In the genomic region with DNA sequence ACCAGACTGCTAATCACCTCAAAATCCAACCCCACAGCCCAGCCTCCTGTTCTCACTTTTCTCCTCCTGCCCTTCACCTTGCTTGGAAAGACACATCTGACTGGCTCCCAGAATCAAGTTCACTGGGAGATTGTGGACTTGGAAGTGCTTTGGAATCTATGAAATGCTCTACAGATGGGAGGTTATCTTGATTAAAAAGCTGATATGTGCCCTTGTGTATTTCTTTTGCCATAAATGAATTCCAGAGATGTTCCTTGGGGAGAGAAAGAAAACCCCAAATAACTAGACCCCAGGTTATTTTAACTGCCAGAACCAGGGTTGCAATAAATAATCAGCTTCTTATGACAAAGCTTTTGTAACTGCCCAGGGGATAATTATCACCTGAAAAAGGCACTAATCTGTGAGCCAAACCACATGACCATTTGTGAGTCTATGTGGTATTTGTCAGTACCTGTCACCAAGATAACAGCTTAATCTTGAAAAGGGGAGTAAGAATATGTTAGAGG, we compare ENCODE assay signal across 18 cellular contexts. TPM values are rescaled to one million over a fixed set of nuclear protein-coding genes. Genes with fewer than 3 reads are reported as not detected.
DNase-seq lines count a peak whose midpoint lies in the region; ATAC-seq and TF ChIP-seq lines count a peak whose summit lies in the region.
"Had no signal": no experiment of that assay in that cellular context is flagged by ENCODE, and none has a peak within 500 bp of the region (broad histone marks: within the 10 kb centered on the region; RNA-seq: fewer than 3 reads in every experiment).

No MANE protein-coding gene starts in this region.

- POLR2A ChIA-PET in CD8-positive, alpha-beta T cell (lab: Charles Lee), result interaction anchor here (0.6 to 1.7 kb wide), 2 partner anchors 12 kb away, joined by 3 to 7 read pairs; no protein-coding TSS in a partner anchor

- peak overlapping the region; percentile 36 for H3K4me2 ChIP-seq in DND-41 (ENCODE audit: insufficient read depth, low read length)
- H3K4me2 ChIP-seq: BLaER1 had no signal

- peaks cover 7% of the 10 kb centered on the region for H3K79me2 ChIP-seq in DND-41 (ENCODE audit: insufficient read depth, low read length)

- H3K4me3 Mint-ChIP-seq in CD8-positive, alpha-beta T cell, result no peak overlapping the region
- H3K4me3 Mint-ChIP-seq: nephron progenitor cell had no signal

- no peaks in the 10 kb centered on the region for H3K36me3 Mint-ChIP-seq in CD8-positive, alpha-beta T cell

- no peaks in the 10 kb centered on the region for H3K36me3 ChIP-seq in CD8-positive, alpha-beta T cell (ENCODE audit: insufficient read depth, low read length)
- H3K36me3 ChIP-seq in DND-41 (ENCODE audit: insufficient read depth, low read length) (no peaks in the 10 kb centered on the region), iPS-20b (ENCODE audit: insufficient read depth, low read depth, low read length) (no peaks in the 10 kb centered on the region), sigmoid colon (no peaks in the 10 kb centered on the region)
- H3K36me3 ChIP-seq: adrenal gland, BLaER1, gastrocnemius medialis had no signal

- H3K4me1 Mint-ChIP-seq in CD8-positive, alpha-beta T cell (ENCODE audit: low read depth), result peaks cover 46% of the 10 kb centered on the region

- H3K9ac ChIP-seq in DND-41 (ENCODE audit: low read depth, low read length) (peak overlapping the region; percentile 34), iPS-20b (ENCODE audit: low read depth, low read length) (0 out of 2 replicates have a peak overlapping the region, but pooled peaks have one; percentile 5)
- H3K9ac ChIP-seq: BLaER1, GM23248 had no signal

- no peak for TF ChIP-seq CTCF in CD8-positive, alpha-beta T cell (IDR thresholded peaks at IDR 0.05)
- TF ChIP-seq CTCF in DND-41 (IDR thresholded peaks at IDR 0.05; ENCODE audit: borderline replicate concordance, extremely low read depth, low read length, poor library complexity, severe bottlenecking) (no peak), VCaP (conservative IDR thresholded peaks at IDR 0.05) (no peak), sigmoid colon (IDR thresholded peaks at IDR 0.05) (no peak)

- no peak overlapping the region for H3K4me3 ChIP-seq in CD8-positive, alpha-beta T cell (ENCODE audit: low read depth, low read length)
- peak overlapping the region in 1 of 2 experiments; percentile 10; a peak in 1 of 4 replicates for H3K4me3 ChIP-seq in DND-41 (ENCODE audit: low read depth in 1 of 2, low read length in 2 of 2)
- peak overlapping the region; percentile 31 for H3K4me3 ChIP-seq in iPS-20b (ENCODE audit: low read length)
- no peak overlapping the region for H3K4me3 ChIP-seq in sigmoid colon
- H3K4me3 ChIP-seq: adrenal gland, BLaER1, gastrocnemius medialis, GM23248, lung had no signal

- no peaks in the 10 kb centered on the region for H3K27me3 Mint-ChIP-seq in CD8-positive, alpha-beta T cell (ENCODE audit: low read depth)

- no peaks in the 10 kb centered on the region for H3K9me3 Mint-ChIP-seq in CD8-positive, alpha-beta T cell
- H3K9me3 Mint-ChIP-seq: nephron progenitor cell had no signal

- TF ChIP-seq EP300 in sigmoid colon (IDR thresholded peaks at IDR 0.05), result no peak

- no peak for DNase-seq in CD8-positive, alpha-beta T cell
- DNase-seq in DND-41 (no peak), T-helper 9 cell (no peak), sigmoid colon (no peak)
- no peak for DNase-seq in stimulated activated CD4-positive, alpha-beta T cell treated with anti-CD3 and anti-CD28 coated beads, Interleukin-2, amount 100 ng/mL, for 48 hours
- DNase-seq: activated CD4-positive, CD25-positive, alpha-beta regulatory T cell; activated T-cell treated with anti-CD3 and anti-CD28 coated beads for 4 hours; adrenal gland; gastrocnemius medialis; GM23248; NCI-H748 treated with DMSO at 0.1 percent for 48 hours; nephron progenitor cell; retina; stimulated activated CD4-positive, alpha-beta T cell treated with anti-CD3 and anti-CD28 coated beads, Interleukin-1b, Interleukin-23, amount 100 ng/mL, for 48 hours had no signal

- H4K20me1 ChIP-seq in DND-41 (ENCODE audit: insufficient read depth, low read length), result no peaks in the 10 kb centered on the region
- H4K20me1 ChIP-seq: BLaER1 had no signal

- H3K27ac ChIP-seq in CD8-positive, alpha-beta T cell (ENCODE audit: low read depth, low read length), result no peak overlapping the region
- H3K27ac ChIP-seq in DND-41 (ENCODE audit: low read length) (peak overlapping the region; percentile 83), VCaP (peak overlapping the region; percentile 35), iPS-20b (ENCODE audit: low read length) (no peak overlapping the region), sigmoid colon (no peak overlapping the region)
- H3K27ac ChIP-seq: adrenal gland, BLaER1, gastrocnemius medialis, GM23248 had no signal

- no peaks in the 10 kb centered on the region for H3K9me3 ChIP-seq in CD8-positive, alpha-beta T cell (ENCODE audit: low read length)
- H3K9me3 ChIP-seq in DND-41 (ENCODE audit: insufficient read depth, low read length, severe bottlenecking) (no peaks in the 10 kb centered on the region), iPS-20b (ENCODE audit: insufficient read depth, low read depth, low read length) (no peaks in the 10 kb centered on the region), sigmoid colon (no peaks in the 10 kb centered on the region)
- H3K9me3 ChIP-seq: adrenal gland, BLaER1, gastrocnemius medialis had no signal

- ATAC-seq in CD8-positive, alpha-beta T cell, result no peak
- ATAC-seq in DND-41 (ENCODE audit: insufficient read depth, low read depth), result peak; percentile 27; the same call in 1 of the 3 replicates
- ATAC-seq: gastrocnemius medialis had no signal

- H2AFZ ChIP-seq in DND-41 (ENCODE audit: low read depth, low read length), result peak overlapping the region; percentile 54; the same call in 1 of the 2 replicates
- H2AFZ ChIP-seq: GM23248 had no signal

- H3K4me1 ChIP-seq in CD8-positive, alpha-beta T cell (ENCODE audit: insufficient read depth, low read length), result peaks cover 15% of the 10 kb centered on the region
- H3K4me1 ChIP-seq in DND-41 (ENCODE audit: insufficient read depth, low read length), result peaks cover 52% of the 10 kb centered on the region
- H3K4me1 ChIP-seq in iPS-20b (ENCODE audit: insufficient read depth, low read length), result peaks cover 20% of the 10 kb centered on the region
- H3K4me1 ChIP-seq in sigmoid colon, result peaks cover 0 to 38% (median 7%) of the 10 kb centered on the region in 4 donors
- H3K4me1 ChIP-seq: BLaER1, gastrocnemius medialis had no signal

- H3K27ac Mint-ChIP-seq in CD8-positive, alpha-beta T cell, result peak overlapping the region; percentile 10
- H3K27ac Mint-ChIP-seq: nephron progenitor cell had no signal

- CTCF ChIA-PET in CD8-positive, alpha-beta T cell (lab: Charles Lee), result interaction anchor here (1.0 to 2.5 kb wide), 2 partner anchors 8 to 165 kb away, joined by 4 to 8 read pairs; no protein-coding TSS in a partner anchor

- no peak for TF ChIP-seq POLR2A in sigmoid colon (IDR thresholded peaks at IDR 0.05)

- H3K27me3 ChIP-seq in CD8-positive, alpha-beta T cell (ENCODE audit: insufficient read depth, low read length), result no peaks in the 10 kb centered on the region
- H3K27me3 ChIP-seq in DND-41 (ENCODE audit: insufficient read depth, low read length, poor library complexity) (no peaks in the 10 kb centered on the region), iPS-20b (ENCODE audit: insufficient read depth, low read length) (no peaks in the 10 kb centered on the region), sigmoid colon (no peaks in the 10 kb centered on the region)
- H3K27me3 ChIP-seq: adrenal gland, BLaER1 had no signal

- intact Hi-C loops in CD8-positive, alpha-beta T cell (cut with DNase I, micrococcal nuclease), result no loop called here
- intact Hi-C loops in sigmoid colon (cut with DNase I), result no loop called here

RNA-seq across cellular contexts. Expression of a gene that starts 21.7 kb away (rescaled TPM):
- total RNA-seq in CD8-positive, alpha-beta T cell, result 10 to 100 TPM; 38.8 to 39.9 TPM
- 10 to 100 TPM; 20.3 to 34.2 (median 24.5) TPM for total RNA-seq in sigmoid colon
- 10 to 100 TPM in 1 of 3 donors, 1 to 10 TPM in 2; 5.3 to 17.9 (median 7.8) TPM for polyA plus RNA-seq in sigmoid colon

Comparison
In these comparisons a context has a peak if more than half of its experiments do, and no peak if none do; other contexts are left out.
1. H3K27ac ChIP-seq: peak in DND-41 (single experiment) and VCaP (single experiment); none in CD8-positive, alpha-beta T cell (single experiment), iPS-20b (single experiment) and sigmoid colon (0 of 4).